ENCODE assay signal across 9 cellular contexts in genomic region chr2:119011162-119011909, GRCh38.
DNase-seq lines count a peak whose midpoint lies in the region; ATAC-seq and TF ChIP-seq lines count a peak whose summit lies in the region.
"Had no signal": no experiment of that assay in that cellular context is flagged by ENCODE, and none has a peak within 500 bp of the region (broad histone marks: within the 10 kb centered on the region; RNA-seq: fewer than 3 reads in every experiment).

No MANE protein-coding gene starts in this region.

- peak in 54 of 56 donors; percentile 28 to 79 (median 64) for TF ChIP-seq CTCF in dorsolateral prefrontal cortex (IDR thresholded peaks at IDR 0.05 in 54 of 56, conservative IDR thresholded peaks at IDR 0.05 in 2 of 56; ENCODE audit: low read depth in 1 of 56, partially characterized antibody in 56 of 56)
- peak; percentile 27 for TF ChIP-seq CTCF in lung (IDR thresholded peaks at IDR 0.05; ENCODE audit: control extremely low read depth, extremely low read depth)

- H3K36me3 ChIP-seq in BLaER1 treated with 17β-estradiol and CSF1 and Interleukin-3, amounts not matched to agents 10 nM and 100 nM = no peaks in the 10 kb centered on the region
- no peaks in the 10 kb centered on the region for H3K36me3 ChIP-seq in lung (ENCODE audit: control insufficient read depth in 2 of 2, insufficient read depth in 2 of 2, low read length in 2 of 2)

- H3K27ac ChIP-seq in BLaER1 treated with 17β-estradiol and CSF1 and Interleukin-3, amounts not matched to agents 10 nM and 100 nM = no peak overlapping the region
- H3K27ac ChIP-seq in dorsolateral prefrontal cortex = no peak overlapping the region
- no peak overlapping the region for H3K27ac ChIP-seq in lung (ENCODE audit: low read depth in 1 of 2, low read length in 1 of 2)
- H3K27ac ChIP-seq: KMS-11 had no signal

- WGBS in lung, 2 donors = 9 to 17% methylated on average over 31 to 38 of the region's 38 CpGs

- DNase-seq in NCI-H526 treated with DMSO at 0.1 percent for 48 hours (lab: John Stamatoyannopoulos, UW) = peak; percentile 38
- peak in 6 of 10 donors; percentile 26 to 75 (median 54) for DNase-seq in dorsolateral prefrontal cortex
- DNase-seq in lung (ENCODE audit: low spot score) = peak; percentile 38
- no peak for DNase-seq in stimulated activated naive CD4-positive, alpha-beta T cell (lab: John Stamatoyannopoulos, UW)
- DNase-seq in NK-92 treated with Interleukin-12 subunit alpha and Interleukin-12 subunit beta, amount 100 ng/mL, for 24 hours (lab: John Stamatoyannopoulos, UW) = no peak

- intact Hi-C loops in dorsolateral prefrontal cortex (cut with DNase I) = loop anchor here (2.0 to 10.0 kb wide), 3 partner anchors 279 to 463 kb away; no protein-coding TSS in a partner anchor

- H3K4me2 ChIP-seq in BLaER1 treated with 17β-estradiol and CSF1 and Interleukin-3, amounts not matched to agents 10 nM and 100 nM = peak overlapping the region in 7 of 11 experiments; percentile 5 to 54 (median 40); a peak in 10 of 22 replicates
- H3K4me2 ChIP-seq: KMS-11 had no signal

- H3K4me1 ChIP-seq in BLaER1 treated with 17β-estradiol and CSF1 and Interleukin-3, amounts not matched to agents 10 nM and 100 nM = peaks cover 0 to 27% (median 8%) of the 10 kb centered on the region in 10 experiments; a peak in 14 of 20 replicates
- H3K4me1 ChIP-seq in lung (ENCODE audit: control insufficient read depth in 2 of 2, insufficient read depth in 2 of 2, low read length in 2 of 2) = no peaks in the 10 kb centered on the region

- no peak overlapping the region; a peak in 1 of 20 replicates for H3K4me3 ChIP-seq in BLaER1 treated with 17β-estradiol and CSF1 and Interleukin-3, amounts not matched to agents 10 nM and 100 nM
- H3K4me3 ChIP-seq in dorsolateral prefrontal cortex (peak overlapping the region in 28 of 59 donors; percentile 0 to 50 (median 28)), lung (no peak overlapping the region)

- H3K9ac ChIP-seq in BLaER1 treated with 17β-estradiol and CSF1 and Interleukin-3, amounts not matched to agents 10 nM and 100 nM = no peak overlapping the region
- H3K9ac ChIP-seq: KMS-11 had no signal

- no peaks in the 10 kb centered on the region; a peak in 1 of 22 replicates for H4K20me1 ChIP-seq in BLaER1 treated with 17β-estradiol and CSF1 and Interleukin-3, amounts not matched to agents 10 nM and 100 nM

- H3K27me3 ChIP-seq in BLaER1 treated with 17β-estradiol and CSF1 and Interleukin-3, amounts not matched to agents 10 nM and 100 nM = peaks cover 0 to 13% (median 0%) of the 10 kb centered on the region in 11 experiments; a peak in 2 of 22 replicates
- H3K27me3 ChIP-seq in dorsolateral prefrontal cortex (peaks cover 0 to 39% (median 7%) of the 10 kb centered on the region in 45 donors), lung (ENCODE audit: control insufficient read depth, insufficient read depth) (no peaks in the 10 kb centered on the region)

- peaks cover 0 to 8% (median 0%) of the 10 kb centered on the region in 11 experiments; a peak in 2 of 22 replicates for H3K9me3 ChIP-seq in BLaER1 treated with 17β-estradiol and CSF1 and Interleukin-3, amounts not matched to agents 10 nM and 100 nM (replicated peaks in 1 of 11)
- peaks cover 0 to 6% of the 10 kb centered on the region in 2 donors for H3K9me3 ChIP-seq in lung (ENCODE audit: control insufficient read depth in 2 of 2, insufficient read depth in 1 of 2, low read length in 1 of 2)

- ATAC-seq in GM19463 (IDR thresholded peaks at IDR 0.05; ENCODE audit: unreplicated experiment) (peak; percentile 50), lung (ENCODE audit: insufficient read depth, low FRiP score) (peak; percentile 85), GM21825 (IDR thresholded peaks at IDR 0.05; ENCODE audit: unreplicated experiment) (no peak)

Comparison
In these comparisons a context has a peak if more than half of its experiments do, and no peak if none do; other contexts are left out.
1. DNase-seq: peak in NCI-H526 treated with DMSO at 0.1 percent for 48 hours (single experiment), dorsolateral prefrontal cortex (6 of 10) and lung (single experiment); none in stimulated activated naive CD4-positive, alpha-beta T cell (0 of 6) and NK-92 treated with Interleukin-12 subunit alpha and Interleukin-12 subunit beta, amount 100 ng/mL, for 24 hours (single experiment).